ENCODE assay signal across 34 cellular contexts in the genomic region with DNA sequence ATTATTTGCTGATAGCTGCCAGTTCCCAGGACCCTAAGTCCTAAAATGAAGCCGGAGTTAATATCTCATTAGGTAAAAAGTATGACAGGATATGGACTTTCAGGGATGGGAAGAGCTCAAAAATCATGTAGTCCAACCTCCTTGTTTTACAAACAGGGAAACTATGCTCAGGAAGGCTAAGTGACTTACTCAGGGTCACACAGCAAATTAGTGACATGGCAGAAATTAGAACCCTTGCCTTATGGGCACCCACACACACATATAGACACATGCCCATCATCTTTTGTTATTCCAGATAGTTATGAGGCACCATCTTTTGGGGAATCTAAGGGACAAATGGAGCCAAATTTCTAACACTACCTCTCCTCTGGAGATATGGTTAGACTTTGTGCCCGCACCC.
"Had no signal": no experiment of that assay in that cellular context is flagged by ENCODE, and none has a peak within 500 bp of the region (broad histone marks: within the 10 kb centered on the region; RNA-seq: fewer than 3 reads in every experiment).

No MANE protein-coding gene starts in this region.

- H3K9me3 ChIP-seq: MG63 had no signal

- DNase-seq: Karpas-422, Kasumi-1, MG63, MM.1S, MV-4-11, NCI-H1048, NCI-H1092, NCI-H1092 treated with DMSO at 0.1 percent for 48 hours, NCI-H1105, NCI-H1105 treated with DMSO at 0.1 percent for 48 hours, NCI-H1417, NCI-H1417 treated with DMSO at 0.1 percent for 48 hours, NCI-H1436, NCI-H1436 treated with DMSO at 0.1 percent for 48 hours, NCI-H146, NCI-H1694, NCI-H1694 treated with DMSO at 0.1 percent for 48 hours, NCI-H187, NCI-H187 treated with DMSO at 0.1 percent for 48 hours, NCI-H1930, NCI-H2029, NCI-H2029 treated with DMSO at 0.1 percent for 48 hours, NCI-H2081, NCI-H2081 treated with DMSO at 0.1 percent for 48 hours, NCI-H2107, NCI-H2171, NCI-H2171 treated with DMSO at 0.1 percent for 48 hours, NCI-H2227 treated with DMSO at 0.1 percent for 48 hours, NCI-H226, NCI-H345, NCI-H446, NCI-H446 treated with DMSO at 0.1 percent for 48 hours, NCI-H510A had no signal

- H3K4me3 ChIP-seq: MG63 had no signal

- H3K4me2 ChIP-seq: KMS-11 had no signal

- H3K36me3 ChIP-seq: MG63 had no signal

- H3K9ac ChIP-seq: KMS-11 had no signal

- H3K27me3 ChIP-seq: MG63 had no signal

- H3K27ac ChIP-seq: KMS-11 had no signal
